ENCODE assay signal across 11 cellular contexts in genomic region chr11:96081561-96081960, GRCh38.
"Had no signal": no experiment of that assay in that cellular context is flagged by ENCODE, and none has a peak within 500 bp of the region (broad histone marks: within the 10 kb centered on the region; RNA-seq: fewer than 3 reads in every experiment).

No MANE protein-coding gene starts in this region.

- FAIRE-seq: H1, H54 had no signal

- H3K4me3 ChIP-seq: GM23248, GM23338, HAP-1 had no signal

- H2AFZ ChIP-seq: GM23248, GM23338 had no signal

- H3K27ac Mint-ChIP-seq: GM23338, H9, HFFc6 had no signal

- ATAC-seq: HCT116 had no signal

- H3K9me3 ChIP-seq: HAP-1 had no signal

- H3K9me3 Mint-ChIP-seq: GM23338, H9, HFFc6 had no signal

- H3K27ac ChIP-seq: GM23248 had no signal

- DNase-seq: GM23248, GOT3, H7, H9, HCEC 1CT, HFFc6 had no signal

- H3K4me3 Mint-ChIP-seq: GM23338, H9, HFFc6 had no signal

- H3K36me3 ChIP-seq: HAP-1 had no signal

- H3K9ac ChIP-seq: GM23248 had no signal
